29 cellular contexts compared by ENCODE assay signal in the genomic region with DNA sequence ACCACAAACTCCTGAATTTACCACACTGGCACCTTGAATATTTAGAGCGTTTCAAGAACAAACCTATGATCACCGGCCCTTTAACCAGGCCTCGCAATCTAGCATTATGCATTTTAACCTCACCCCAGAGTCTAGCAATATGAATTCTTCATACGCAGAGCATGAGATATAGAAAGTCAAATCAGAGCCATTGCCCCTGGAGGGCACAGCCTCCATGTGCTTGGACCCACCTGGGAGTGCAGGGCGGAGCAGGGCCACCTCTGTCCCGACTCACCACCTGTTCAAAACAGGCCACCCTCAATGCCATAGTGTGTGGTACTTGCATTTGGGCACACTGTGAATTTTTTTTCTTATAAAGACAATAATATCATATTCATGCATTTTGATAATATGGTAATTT.
"Had no signal": no experiment of that assay in that cellular context is flagged by ENCODE, and none has a peak within 500 bp of the region (broad histone marks: within the 10 kb centered on the region; RNA-seq: fewer than 3 reads in every experiment).

No MANE protein-coding gene starts in this region.

- DNase-seq: activated CD4-positive, alpha-beta T cell treated with anti-CD3 and anti-CD28 coated beads for 36 hours; activated CD4-positive, alpha-beta T cell treated with anti-CD3 and anti-CD28 coated beads, Interleukin-2, amount 10 ng/mL, durations not matched to agents 7 days and 5 days; activated CD4-positive, alpha-beta T cell treated with anti-CD3 and anti-CD28 coated beads, Interleukin-2, amount 50 U/mL, for 48 hours; activated CD4-positive, CD25-positive, alpha-beta regulatory T cell; activated CD4-positive, CD25-positive, alpha-beta regulatory T cell treated with anti-CD3 and anti-CD28 coated beads, Interleukin-2, amount 50 U/mL, for 72 hours; activated CD8-positive, alpha-beta memory T cell treated with anti-CD3 and anti-CD28 coated beads for 24 hours; activated CD8-positive, alpha-beta T cell treated with anti-CD3 and anti-CD28 coated beads for 36 hours; activated effector memory CD4-positive, alpha-beta T cell treated with Interleukin-2 at 50 U/mL for 16 hours; activated gamma-delta T cell treated with Interleukin-2 at 50 U/mL for 16 hours; activated naive CD4-positive, alpha-beta T cell treated with Interleukin-2 at 50 U/mL for 16 hours; activated naive CD8-positive, alpha-beta T cell treated with anti-CD3 and anti-CD28 coated beads for 36 hours; activated naive CD8-positive, alpha-beta T cell treated with anti-CD3 and anti-CD28 coated beads, Interleukin-2, amount 50 U/mL, for 24 hours; activated T-cell treated with anti-CD3 and anti-CD28 coated beads, Interleukin-2, amount 50 U/mL, for 4 hours; adrenal gland; amygdala; aorta; body of pancreas; caudate nucleus; cortex of kidney; dermis blood vessel endothelial cell; effector CD4-positive, alpha-beta T cell; effector memory CD8-positive, alpha-beta T cell; erythroblast; esophagus squamous epithelium; foreskin melanocyte; T-helper 2 cell had no signal

- H3K36me3 ChIP-seq: adrenal gland, esophagus squamous epithelium, gastroesophageal sphincter had no signal

- H3K27ac ChIP-seq: adrenal gland, body of pancreas, esophagus squamous epithelium, gastroesophageal sphincter had no signal

- H3K36me3 Mint-ChIP-seq: activated naive CD4-positive, alpha-beta T cell treated with anti-CD3 and anti-CD28 coated beads, Interleukin-2, amount 50 U/mL, for 24 hours; activated naive CD8-positive, alpha-beta T cell treated with anti-CD3 and anti-CD28 coated beads for 36 hours had no signal

- H3K4me3 ChIP-seq: adrenal gland, body of pancreas, esophagus squamous epithelium, gastroesophageal sphincter had no signal

- H3K4me1 ChIP-seq: adrenal gland, body of pancreas, gastroesophageal sphincter had no signal

- H3K9me3 ChIP-seq: adrenal gland, body of pancreas, esophagus squamous epithelium, gastroesophageal sphincter had no signal

- H3K4me3 Mint-ChIP-seq: activated CD4-positive, alpha-beta T cell treated with anti-CD3 and anti-CD28 coated beads for 36 hours; activated CD4-positive, alpha-beta T cell treated with anti-CD3 and anti-CD28 coated beads, Interleukin-2, amount 10 ng/mL, durations not matched to agents 7 days and 5 days; activated CD8-positive, alpha-beta T cell treated with anti-CD3 and anti-CD28 coated beads for 36 hours; activated naive CD4-positive, alpha-beta T cell treated with anti-CD3 and anti-CD28 coated beads, Interleukin-2, amount 50 U/mL, for 24 hours; activated naive CD8-positive, alpha-beta T cell treated with anti-CD3 and anti-CD28 coated beads for 36 hours; activated naive CD8-positive, alpha-beta T cell treated with anti-CD3 and anti-CD28 coated beads, Interleukin-2, amount 50 U/mL, for 24 hours; activated T-cell treated with anti-CD3 and anti-CD28 coated beads, Interleukin-2, amount 50 U/mL, for 4 hours; activated T-helper 17 cell treated with anti-CD3 and anti-CD28 coated beads, Interleukin-2, amount 50 U/mL, for 72 hours; effector memory CD8-positive, alpha-beta T cell had no signal

- H3K9me3 Mint-ChIP-seq: activated CD4-positive, alpha-beta T cell treated with anti-CD3 and anti-CD28 coated beads, Interleukin-2, amount 10 ng/mL, durations not matched to agents 7 days and 5 days; activated CD8-positive, alpha-beta T cell treated with anti-CD3 and anti-CD28 coated beads for 36 hours; activated naive CD4-positive, alpha-beta T cell treated with anti-CD3 and anti-CD28 coated beads, Interleukin-2, amount 50 U/mL, for 24 hours; activated naive CD8-positive, alpha-beta T cell treated with anti-CD3 and anti-CD28 coated beads for 36 hours; activated naive CD8-positive, alpha-beta T cell treated with anti-CD3 and anti-CD28 coated beads, Interleukin-2, amount 50 U/mL, for 24 hours; activated T-cell treated with anti-CD3 and anti-CD28 coated beads, Interleukin-2, amount 50 U/mL, for 4 hours; activated T-helper 17 cell treated with anti-CD3 and anti-CD28 coated beads, Interleukin-2, amount 50 U/mL, for 72 hours; effector memory CD8-positive, alpha-beta T cell had no signal

- H3K27me3 ChIP-seq: adrenal gland, body of pancreas, gastroesophageal sphincter had no signal

- H3K4me1 Mint-ChIP-seq: activated CD4-positive, alpha-beta T cell treated with anti-CD3 and anti-CD28 coated beads for 36 hours; activated CD4-positive, alpha-beta T cell treated with anti-CD3 and anti-CD28 coated beads, Interleukin-2, amount 10 ng/mL, durations not matched to agents 7 days and 5 days; activated naive CD4-positive, alpha-beta T cell treated with anti-CD3 and anti-CD28 coated beads, Interleukin-2, amount 50 U/mL, for 24 hours; activated naive CD8-positive, alpha-beta T cell treated with anti-CD3 and anti-CD28 coated beads, Interleukin-2, amount 50 U/mL, for 24 hours; activated T-helper 17 cell treated with anti-CD3 and anti-CD28 coated beads, Interleukin-2, amount 50 U/mL, for 72 hours had no signal

- H3K27ac Mint-ChIP-seq: activated CD4-positive, alpha-beta T cell treated with anti-CD3 and anti-CD28 coated beads for 36 hours; activated CD4-positive, alpha-beta T cell treated with anti-CD3 and anti-CD28 coated beads, Interleukin-2, amount 10 ng/mL, durations not matched to agents 7 days and 5 days; activated CD8-positive, alpha-beta T cell treated with anti-CD3 and anti-CD28 coated beads for 36 hours; activated naive CD4-positive, alpha-beta T cell treated with anti-CD3 and anti-CD28 coated beads, Interleukin-2, amount 50 U/mL, for 24 hours; activated naive CD8-positive, alpha-beta T cell treated with anti-CD3 and anti-CD28 coated beads for 36 hours; activated naive CD8-positive, alpha-beta T cell treated with anti-CD3 and anti-CD28 coated beads, Interleukin-2, amount 50 U/mL, for 24 hours; activated T-helper 17 cell treated with anti-CD3 and anti-CD28 coated beads, Interleukin-2, amount 50 U/mL, for 72 hours; effector memory CD8-positive, alpha-beta T cell had no signal

- ATAC-seq: activated CD4-positive, alpha-beta T cell treated with anti-CD3 and anti-CD28 coated beads for 36 hours; activated CD8-positive, alpha-beta T cell treated with anti-CD3 and anti-CD28 coated beads for 36 hours; activated naive CD8-positive, alpha-beta T cell treated with anti-CD3 and anti-CD28 coated beads, Interleukin-2, amount 50 U/mL, for 24 hours; activated T-cell treated with anti-CD3 and anti-CD28 coated beads, Interleukin-2, amount 50 U/mL, for 4 hours; activated T-helper 17 cell treated with anti-CD3 and anti-CD28 coated beads, Interleukin-2, amount 50 U/mL, for 72 hours; body of pancreas; effector memory CD8-positive, alpha-beta T cell; gastroesophageal sphincter had no signal
